In genomic region chr10:61882621-61883375, GRCh38 we compare ENCODE assay signal across 12 cellular contexts. TPM values are rescaled to one million over a fixed set of nuclear protein-coding genes. Genes with fewer than 3 reads are reported as not detected.
DNase-seq lines count a peak whose midpoint lies in the region; ATAC-seq and TF ChIP-seq lines count a peak whose summit lies in the region.
"Had no signal": no experiment of that assay in that cellular context is flagged by ENCODE, and none has a peak within 500 bp of the region (broad histone marks: within the 10 kb centered on the region; RNA-seq: fewer than 3 reads in every experiment).

No MANE protein-coding gene starts in this region.

- TF ChIP-seq EP300 in SK-N-SH (IDR thresholded peaks at IDR 0.05; ENCODE audit: borderline replicate concordance in 1 of 2, low read depth in 1 of 2, low read length in 1 of 2) (no peak), tibial nerve (IDR thresholded peaks at IDR 0.05) (no peak)

- no peaks in the 10 kb centered on the region for H4K20me1 ChIP-seq in SK-N-SH (ENCODE audit: insufficient read depth)

- 79% methylated on average over 6 of the region's 6 CpGs for WGBS in SK-N-SH (ENCODE audit: low lambda C conversion rate)
- WGBS in tibial nerve, 2 donors, result 75 to 83% methylated on average over 6 of the region's 6 CpGs

- POLR2A ChIA-PET in SK-N-SH (lab: Yijun Ruan, JAX), result no interaction called here

- H3K4me2 ChIP-seq in SK-N-SH, result no peak overlapping the region

- CTCF ChIA-PET in SK-N-SH (lab: Yijun Ruan, JAX), result interaction anchor here (1.5 kb wide), 1 partner anchor 14 kb away, joined by 4 read pairs; no protein-coding TSS in a partner anchor

- no peaks in the 10 kb centered on the region for H3K79me2 ChIP-seq in SK-N-SH (ENCODE audit: insufficient read depth)

- no peak overlapping the region; a peak in 1 of 4 replicates for H3K27ac ChIP-seq in SK-N-SH (ENCODE audit: low read depth in 2 of 2, low read length in 1 of 2)
- no peak overlapping the region for H3K27ac ChIP-seq in tibial nerve
- no peak overlapping the region for H3K27ac ChIP-seq in WERI-Rb-1
- H3K27ac ChIP-seq: lower lobe of right lung, sigmoid colon, upper lobe of left lung had no signal

- TF ChIP-seq CTCF in SK-N-SH (IDR thresholded peaks at IDR 0.05) (no peak), tibial nerve (IDR thresholded peaks at IDR 0.05) (no peak), WERI-Rb-1 (IDR thresholded peaks at IDR 0.05; ENCODE audit: low read depth, low read length) (no peak)

- no peak for TF ChIP-seq RAD21 in SK-N-SH (IDR thresholded peaks at IDR 0.05; ENCODE audit: low read length)

- H3K36me3 ChIP-seq in SK-N-SH (replicated peaks in 1 of 2; ENCODE audit: control insufficient read depth in 1 of 2, insufficient read depth in 2 of 2, low read length in 1 of 2) (no peaks in the 10 kb centered on the region), tibial nerve (no peaks in the 10 kb centered on the region), WERI-Rb-1 (no peaks in the 10 kb centered on the region)
- H3K36me3 ChIP-seq: lower lobe of right lung, sigmoid colon, upper lobe of left lung had no signal

- H3K9me3 ChIP-seq in SK-N-SH (no peaks in the 10 kb centered on the region), tibial nerve (no peaks in the 10 kb centered on the region), WERI-Rb-1 (ENCODE audit: severe bottlenecking) (no peaks in the 10 kb centered on the region)
- H3K9me3 ChIP-seq: lower lobe of right lung, sigmoid colon, upper lobe of left lung had no signal

- no peak overlapping the region for H3K9ac ChIP-seq in SK-N-SH

- ATAC-seq in SK-N-SH treated with all-trans-retinoic acid at 6 μM for 48 hours, result no peak
- ATAC-seq: lower lobe of right lung had no signal

- DNase-seq in SK-N-SH (no peak), NCI-H226 (peak; percentile 14), amniotic epithelial cell (ENCODE audit: low read depth) (peak; percentile 28), HPDE6-E6E7 (ENCODE audit: extremely low spot score) (no peak), tibial nerve (ENCODE audit: low spot score in 2 of 2) (no peak), WERI-Rb-1 (no peak)
- peak in 2 of 3 experiments; percentile 63 to 68 for DNase-seq in stimulated activated CD4-positive, alpha-beta T cell treated with anti-CD3 and anti-CD28 coated beads, TNF-alpha, amount 100 ng/mL, for 24 hours (ENCODE audit: low read depth in 3 of 3)
- DNase-seq: 8988T, lower lobe of right lung, sigmoid colon, upper lobe of left lung had no signal

- H3K27me3 ChIP-seq in SK-N-SH (ENCODE audit: insufficient read depth) (no peaks in the 10 kb centered on the region), tibial nerve (no peaks in the 10 kb centered on the region), WERI-Rb-1 (ENCODE audit: insufficient read depth, low read depth, severe bottlenecking) (no peaks in the 10 kb centered on the region)
- H3K27me3 ChIP-seq: sigmoid colon, upper lobe of left lung had no signal

- H3K4me3 ChIP-seq in SK-N-SH (ENCODE audit: low read depth in 2 of 2, low read length in 1 of 2) (no peak overlapping the region), tibial nerve (no peak overlapping the region), WERI-Rb-1 (ENCODE audit: low read depth, low read length) (no peak overlapping the region)
- H3K4me3 ChIP-seq: lower lobe of right lung, sigmoid colon, upper lobe of left lung had no signal

- H3K4me1 ChIP-seq in SK-N-SH (ENCODE audit: control insufficient read depth in 1 of 2, insufficient read depth in 2 of 2, low read depth in 1 of 2, low read length in 1 of 2) (peaks cover 0 to 9% of the 10 kb centered on the region in 2 experiments; a peak in 1 of 4 replicates), tibial nerve (no peaks in the 10 kb centered on the region)
- H3K4me1 ChIP-seq: lower lobe of right lung, sigmoid colon, upper lobe of left lung had no signal

- H3F3A ChIP-seq in SK-N-SH (replicated peaks; ENCODE audit: insufficient read depth), result peaks cover 4% of the 10 kb centered on the region

- TF ChIP-seq POLR2A in tibial nerve (IDR thresholded peaks at IDR 0.05), result no peak

- H2AFZ ChIP-seq in SK-N-SH (ENCODE audit: low read depth), result peak overlapping the region; percentile 69

- no peaks in the 10 kb centered on the region for H3K9me2 ChIP-seq in SK-N-SH

TF ChIP-seq in SK-N-SH, 30 proteins besides CTCF, POLR2A, EP300 and RAD21:
- TF ChIP-seq, protein P1, sequence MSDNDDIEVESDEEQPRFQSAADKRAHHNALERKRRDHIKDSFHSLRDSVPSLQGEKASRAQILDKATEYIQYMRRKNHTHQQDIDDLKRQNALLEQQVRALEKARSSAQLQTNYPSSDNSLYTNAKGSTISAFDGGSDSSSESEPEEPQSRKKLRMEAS (IDR thresholded peaks at IDR 0.05; ENCODE audit: low read depth), result no peak
- TF ChIP-seq FOSL2 (IDR thresholded peaks at IDR 0.05; ENCODE audit: borderline replicate concordance, low read depth), result peak; percentile 19; the same call in 1 of the 2 replicates

TF ChIP-seq in SK-N-SH treated with all-trans-retinoic acid at 6 μM for 48 hours, 23 proteins besides CTCF, POLR2A, EP300 and RAD21 (continues in another document):
- TF ChIP-seq OSR1 (CRISPR knock-in tag; IDR thresholded peaks at IDR 0.05) (no peak), ZNF565 (CRISPR knock-in tag; conservative IDR thresholded peaks at IDR 0.05; ENCODE audit: low read depth) (no peak), BACH2 (CRISPR knock-in tag; IDR thresholded peaks at IDR 0.05; ENCODE audit: borderline replicate concordance) (no peak), ZC3H10 (CRISPR knock-in tag; IDR thresholded peaks at IDR 0.05) (no peak), SNAI2 (CRISPR knock-in tag; IDR thresholded peaks at IDR 0.05) (no peak), ZFP30 (CRISPR knock-in tag; IDR thresholded peaks at IDR 0.05) (no peak), GLIS3 (CRISPR knock-in tag; IDR thresholded peaks at IDR 0.05) (no peak), ZNF8 (CRISPR knock-in tag; IDR thresholded peaks at IDR 0.05) (no peak), PPARA (CRISPR knock-in tag; IDR thresholded peaks at IDR 0.05; ENCODE audit: borderline replicate concordance) (no peak), ZNF70 (CRISPR knock-in tag; IDR thresholded peaks at IDR 0.05) (no peak), TCF4 (CRISPR knock-in tag; IDR thresholded peaks at IDR 0.05; ENCODE audit: borderline replicate concordance) (no peak), TSHZ2 (CRISPR knock-in tag; IDR thresholded peaks at IDR 0.05) (no peak), ESRRG (CRISPR knock-in tag; IDR thresholded peaks at IDR 0.05) (no peak), CSDC2 (CRISPR knock-in tag; IDR thresholded peaks at IDR 0.05) (no peak), TOX (CRISPR knock-in tag; IDR thresholded peaks at IDR 0.05; ENCODE audit: borderline replicate concordance) (no peak)
- TF ChIP-seq, protein P2, sequence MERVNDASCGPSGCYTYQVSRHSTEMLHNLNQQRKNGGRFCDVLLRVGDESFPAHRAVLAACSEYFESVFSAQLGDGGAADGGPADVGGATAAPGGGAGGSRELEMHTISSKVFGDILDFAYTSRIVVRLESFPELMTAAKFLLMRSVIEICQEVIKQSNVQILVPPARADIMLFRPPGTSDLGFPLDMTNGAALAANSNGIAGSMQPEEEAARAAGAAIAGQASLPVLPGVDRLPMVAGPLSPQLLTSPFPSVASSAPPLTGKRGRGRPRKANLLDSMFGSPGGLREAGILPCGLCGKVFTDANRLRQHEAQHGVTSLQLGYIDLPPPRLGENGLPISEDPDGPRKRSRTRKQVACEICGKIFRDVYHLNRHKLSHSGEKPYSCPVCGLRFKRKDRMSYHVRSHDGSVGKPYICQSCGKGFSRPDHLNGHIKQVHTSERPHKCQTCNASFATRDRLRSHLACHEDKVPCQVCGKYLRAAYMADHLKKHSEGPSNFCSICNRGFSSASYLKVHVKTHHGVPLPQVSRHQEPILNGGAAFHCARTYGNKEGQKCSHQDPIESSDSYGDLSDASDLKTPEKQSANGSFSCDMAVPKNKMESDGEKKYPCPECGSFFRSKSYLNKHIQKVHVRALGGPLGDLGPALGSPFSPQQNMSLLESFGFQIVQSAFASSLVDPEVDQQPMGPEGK (CRISPR knock-in tag; IDR thresholded peaks at IDR 0.05; ENCODE audit: borderline replicate concordance), result no peak
- TF ChIP-seq, protein P3, sequence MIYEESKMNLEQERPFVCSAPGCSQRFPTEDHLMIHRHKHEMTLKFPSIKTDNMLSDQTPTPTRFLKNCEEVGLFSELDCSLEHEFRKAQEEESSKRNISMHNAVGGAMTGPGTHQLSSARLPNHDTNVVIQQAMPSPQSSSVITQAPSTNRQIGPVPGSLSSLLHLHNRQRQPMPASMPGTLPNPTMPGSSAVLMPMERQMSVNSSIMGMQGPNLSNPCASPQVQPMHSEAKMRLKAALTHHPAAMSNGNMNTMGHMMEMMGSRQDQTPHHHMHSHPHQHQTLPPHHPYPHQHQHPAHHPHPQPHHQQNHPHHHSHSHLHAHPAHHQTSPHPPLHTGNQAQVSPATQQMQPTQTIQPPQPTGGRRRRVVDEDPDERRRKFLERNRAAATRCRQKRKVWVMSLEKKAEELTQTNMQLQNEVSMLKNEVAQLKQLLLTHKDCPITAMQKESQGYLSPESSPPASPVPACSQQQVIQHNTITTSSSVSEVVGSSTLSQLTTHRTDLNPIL (CRISPR knock-in tag; IDR thresholded peaks at IDR 0.05; ENCODE audit: low read depth), result no peak

RNA-seq across cellular contexts. Expression of gene ARID5B, which starts 18.7 kb away (rescaled TPM):
- polyA plus RNA-seq in SK-N-SH (2012; rRNA removed), result 10.9 and 18.4 TPM in 2 replicates
- polyA plus RNA-seq in SK-N-SH (2012; cell fraction: cytosol; rRNA removed), result 12.7 and 13.2 TPM in 2 replicates
- polyA plus RNA-seq in SK-N-SH (2012; cell fraction: nucleus; rRNA removed), result 12.0 and 22.4 TPM in 2 replicates
- 10 to 100 TPM; 47.4 to 82.2 (median 62.6) TPM for total RNA-seq in tibial nerve

Comparison
In these comparisons a context has a peak if more than half of its experiments do, and no peak if none do; other contexts are left out.
1. DNase-seq: peak in NCI-H226 (single experiment), amniotic epithelial cell (single experiment) and stimulated activated CD4-positive, alpha-beta T cell treated with anti-CD3 and anti-CD28 coated beads, TNF-alpha, amount 100 ng/mL, for 24 hours (2 of 3); none in SK-N-SH (single experiment), HPDE6-E6E7 (single experiment), tibial nerve (0 of 2) and WERI-Rb-1 (single experiment).